In the genomic region with DNA sequence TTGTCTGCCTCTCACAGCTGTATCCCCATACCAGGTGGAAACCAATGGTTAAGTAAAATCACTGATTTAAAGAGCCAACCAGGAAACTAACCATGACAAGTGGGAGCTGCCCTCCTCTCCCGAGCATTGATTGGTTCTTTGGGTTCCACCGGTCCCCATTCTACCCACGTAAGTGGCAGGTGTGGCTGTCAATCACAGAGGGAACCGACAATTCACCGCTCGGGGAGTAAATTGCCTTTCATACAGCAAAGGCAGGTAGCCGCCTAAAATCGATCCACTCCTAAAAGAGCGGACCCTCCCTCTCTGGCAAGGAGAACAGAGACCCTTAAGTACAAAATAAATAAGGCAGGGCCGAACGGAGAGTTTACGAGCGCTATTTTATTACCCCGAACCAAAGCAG, we compare ENCODE assay signal across 9 cellular contexts. TPM values are rescaled to one million over a fixed set of nuclear protein-coding genes. Genes with fewer than 3 reads are reported as not detected.
DNase-seq lines count a peak whose midpoint lies in the region; ATAC-seq and TF ChIP-seq lines count a peak whose summit lies in the region.
"Had no signal": no experiment of that assay in that cellular context is flagged by ENCODE, and none has a peak within 500 bp of the region (broad histone marks: within the 10 kb centered on the region; RNA-seq: fewer than 3 reads in every experiment).

No MANE protein-coding gene starts in this region.

- POLR2A ChIA-PET in CD8-positive, alpha-beta memory T cell (lab: Charles Lee): no interaction called here

- H3K4me3 Mint-ChIP-seq in CD8-positive, alpha-beta memory T cell: peak overlapping the region in 5 of 7 donors; percentile 29 to 63 (median 59)
- peak overlapping the region; percentile 92 to 99 (median 99) for H3K4me3 Mint-ChIP-seq in brain

- no peaks in the 10 kb centered on the region for H3K36me3 Mint-ChIP-seq in CD8-positive, alpha-beta memory T cell
- no peaks in the 10 kb centered on the region for H3K36me3 Mint-ChIP-seq in brain

- no peak overlapping the region for H3K27ac ChIP-seq in CD8-positive, alpha-beta memory T cell (ENCODE audit: low read depth, low read length)
- H3K27ac ChIP-seq: skin epidermis had no signal

- no peaks in the 10 kb centered on the region for H3K9me3 ChIP-seq in CD8-positive, alpha-beta memory T cell (ENCODE audit: low read length)

- TF ChIP-seq CTCF in brain (conservative IDR thresholded peaks at IDR 0.05): no peak

- H3K4me1 ChIP-seq in CD8-positive, alpha-beta memory T cell (ENCODE audit: insufficient read depth, low read length): no peaks in the 10 kb centered on the region

- peak in 1 of 5 donors; percentile 23 for DNase-seq in CD8-positive, alpha-beta memory T cell
- DNase-seq in NCI-H69 (lab: John Stamatoyannopoulos, UW) (peak; percentile 93), iPS DF 4.7 (ENCODE audit: extremely low read depth, low spot score) (peak; percentile 93), retina (peak; percentile 90), SKM-1 treated with dmso at 0.1 percent for 144 hours (lab: John Stamatoyannopoulos, UW; ENCODE audit: unreplicated experiment) (no peak)

- H3K27ac Mint-ChIP-seq in CD8-positive, alpha-beta memory T cell: peak overlapping the region in 1 of 8 donors; percentile 70
- H3K27ac Mint-ChIP-seq in brain: peak overlapping the region; percentile 72 to 97 (median 91)

- H3K36me3 ChIP-seq in CD8-positive, alpha-beta memory T cell (ENCODE audit: insufficient read depth, low read length): no peaks in the 10 kb centered on the region

- CTCF ChIA-PET in CD8-positive, alpha-beta memory T cell (lab: Charles Lee): no interaction called here

- peaks cover 54 to 86% of the 10 kb centered on the region in 2 donors for H3K27me3 Mint-ChIP-seq in CD8-positive, alpha-beta memory T cell
- peaks cover 5% of the 10 kb centered on the region for H3K27me3 Mint-ChIP-seq in brain

- no peak overlapping the region for H3K4me3 ChIP-seq in CD8-positive, alpha-beta memory T cell (ENCODE audit: low read length)

- H3K27me3 ChIP-seq in CD8-positive, alpha-beta memory T cell (ENCODE audit: insufficient read depth, low read length, poor library complexity, severe bottlenecking): peaks cover 18% of the 10 kb centered on the region

- ATAC-seq in HG02798 (IDR thresholded peaks at IDR 0.05; ENCODE audit: poor library complexity, unreplicated experiment): peak; percentile 58
- ATAC-seq in HG03571 (IDR thresholded peaks at IDR 0.05; ENCODE audit: unreplicated experiment): no peak

- peaks cover 3 to 18% (median 17%) of the 10 kb centered on the region in 3 donors for H3K4me1 Mint-ChIP-seq in CD8-positive, alpha-beta memory T cell
- peaks cover 17% of the 10 kb centered on the region for H3K4me1 Mint-ChIP-seq in brain

- peaks cover 0 to 4% (median 0%) of the 10 kb centered on the region in 5 donors for H3K9me3 Mint-ChIP-seq in CD8-positive, alpha-beta memory T cell
- H3K9me3 Mint-ChIP-seq in brain: no peaks in the 10 kb centered on the region

RNA-seq across cellular contexts. Expression of a gene that starts 1.2 kb away (rescaled TPM):
- total RNA-seq in CD8-positive, alpha-beta memory T cell: not detected
- polyA plus RNA-seq in CD8-positive, alpha-beta memory T cell: not detected
- polyA plus RNA-seq in brain (ENCODE audit: insufficient read depth, low read depth, low replicate concordance): 4.3 TPM
